1 cellular context compared by ENCODE assay signal in the genomic region with DNA sequence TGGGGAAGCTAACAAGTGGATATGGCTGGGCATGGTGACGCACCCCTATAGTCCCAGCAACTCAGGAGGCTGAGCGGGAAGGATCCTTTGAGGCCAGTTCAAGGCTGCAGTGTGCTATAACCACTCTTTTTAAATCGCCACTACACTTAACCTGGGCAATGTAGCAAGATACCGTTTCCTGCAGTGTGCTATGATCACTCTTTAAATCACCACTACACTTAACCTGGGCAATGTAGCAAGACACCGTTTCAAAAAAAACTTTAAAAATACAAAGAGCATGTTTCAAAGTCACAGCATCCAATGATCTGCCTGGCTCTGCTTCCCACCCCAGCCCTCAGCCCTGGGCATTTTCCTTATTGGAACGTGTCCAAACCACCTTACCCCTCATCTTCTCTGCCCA.
TF ChIP-seq lines count a peak whose summit lies in the region.

No MANE protein-coding gene starts in this region.

TF ChIP-seq in K562, 482 proteins besides CTCF, POLR2A, EP300 and RAD21:
- TF ChIP-seq ZNF121 (CRISPR knock-in tag; conservative IDR thresholded peaks at IDR 0.05): peak; percentile 60; the same call in 1 of the 2 replicates
- TF ChIP-seq NFIC (IDR thresholded peaks at IDR 0.05): peak; percentile 29; the same call in 1 of the 2 replicates
- no peak for TF ChIP-seq HMGN3 (IDR thresholded peaks at IDR 0.05; ENCODE audit: borderline replicate concordance, extremely low read depth, insufficient read length, low read depth, low read length)
- TF ChIP-seq ZNF133 (CRISPR knock-in tag; IDR thresholded peaks at IDR 0.05): no peak
- no peak for TF ChIP-seq ZNF639 (CRISPR knock-in tag; conservative IDR thresholded peaks at IDR 0.05 in 1 of 2, IDR thresholded peaks at IDR 0.05 in 1 of 2)
- no peak for TF ChIP-seq U2AF2 (optimal IDR thresholded peaks at IDR 0.05; ENCODE audit: low read depth, low read length)
- TF ChIP-seq SPI1 (IDR thresholded peaks at IDR 0.05; ENCODE audit: borderline replicate concordance, low read depth, low read length): no peak
- TF ChIP-seq, protein P1, sequence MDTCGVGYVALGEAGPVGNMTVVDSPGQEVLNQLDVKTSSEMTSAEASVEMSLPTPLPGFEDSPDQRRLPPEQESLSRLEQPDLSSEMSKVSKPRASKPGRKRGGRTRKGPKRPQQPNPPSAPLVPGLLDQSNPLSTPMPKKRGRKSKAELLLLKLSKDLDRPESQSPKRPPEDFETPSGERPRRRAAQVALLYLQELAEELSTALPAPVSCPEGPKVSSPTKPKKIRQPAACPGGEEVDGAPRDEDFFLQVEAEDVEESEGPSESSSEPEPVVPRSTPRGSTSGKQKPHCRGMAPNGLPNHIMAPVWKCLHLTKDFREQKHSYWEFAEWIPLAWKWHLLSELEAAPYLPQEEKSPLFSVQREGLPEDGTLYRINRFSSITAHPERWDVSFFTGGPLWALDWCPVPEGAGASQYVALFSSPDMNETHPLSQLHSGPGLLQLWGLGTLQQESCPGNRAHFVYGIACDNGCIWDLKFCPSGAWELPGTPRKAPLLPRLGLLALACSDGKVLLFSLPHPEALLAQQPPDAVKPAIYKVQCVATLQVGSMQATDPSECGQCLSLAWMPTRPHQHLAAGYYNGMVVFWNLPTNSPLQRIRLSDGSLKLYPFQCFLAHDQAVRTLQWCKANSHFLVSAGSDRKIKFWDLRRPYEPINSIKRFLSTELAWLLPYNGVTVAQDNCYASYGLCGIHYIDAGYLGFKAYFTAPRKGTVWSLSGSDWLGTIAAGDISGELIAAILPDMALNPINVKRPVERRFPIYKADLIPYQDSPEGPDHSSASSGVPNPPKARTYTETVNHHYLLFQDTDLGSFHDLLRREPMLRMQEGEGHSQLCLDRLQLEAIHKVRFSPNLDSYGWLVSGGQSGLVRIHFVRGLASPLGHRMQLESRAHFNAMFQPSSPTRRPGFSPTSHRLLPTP (IDR thresholded peaks at IDR 0.05; ENCODE audit: borderline replicate concordance, extremely low read depth, insufficient read length): no peak
- TF ChIP-seq POLR2AphosphoS5 (IDR thresholded peaks at IDR 0.05; ENCODE audit: control insufficient read depth, insufficient read depth, low read depth, low read length): peak; percentile 11; the same call in 1 of the 2 replicates
- TF ChIP-seq RBM25 (IDR thresholded peaks at IDR 0.05; ENCODE audit: low read depth, low read length, severe bottlenecking): peak; percentile 18
- TF ChIP-seq ETS2 (tag; IDR thresholded peaks at IDR 0.05; ENCODE audit: borderline replicate concordance, poor library complexity, severe bottlenecking): no peak
- no peak for TF ChIP-seq ZNF512 (tag; IDR thresholded peaks at IDR 0.05)
- TF ChIP-seq ZBTB2 (IDR thresholded peaks at IDR 0.05): no peak
